In the genomic region with DNA sequence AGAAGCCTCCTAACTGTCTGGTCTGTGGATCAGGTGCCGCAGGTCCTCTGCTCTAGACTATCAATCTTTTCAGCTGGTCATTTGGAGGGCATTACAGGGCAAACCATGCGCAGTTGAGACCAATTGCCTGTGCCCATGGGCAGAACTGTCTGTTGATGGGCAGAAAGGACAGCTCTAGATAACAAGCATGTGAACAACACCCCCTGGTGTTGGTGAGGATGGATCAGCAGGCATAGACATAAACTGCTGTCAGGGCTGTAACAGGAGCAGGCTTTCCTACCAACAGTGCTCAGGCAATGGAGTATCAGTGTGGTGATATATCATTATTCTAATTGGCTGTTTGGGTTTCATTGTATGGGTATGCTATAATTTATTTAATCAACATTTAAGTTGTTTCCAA, we compare ENCODE assay signal across 8 cellular contexts.
A peak's percentile ranks its signal among the peaks of the same experiment; 100 is the strongest.
DNase-seq lines count a peak whose midpoint lies in the region; ATAC-seq, FAIRE-seq and TF ChIP-seq lines count a peak whose summit lies in the region.

No MANE protein-coding gene starts in this region.

- TF ChIP-seq POLR2A in GM18505 (IDR thresholded peaks at IDR 0.05; ENCODE audit: borderline replicate concordance, extremely low read depth, insufficient read depth, insufficient read length) (no peak), H1 (IDR thresholded peaks at IDR 0.05; ENCODE audit: control extremely low read depth in 1 of 2, low read depth in 2 of 2, low read length in 2 of 2) (no peak)

- no peak overlapping the region for H2BK15ac ChIP-seq in H1 (ENCODE audit: low read length)

- no peak for TF ChIP-seq EP300 in H1 (IDR thresholded peaks at IDR 0.05; ENCODE audit: borderline replicate concordance in 1 of 2, low read depth in 2 of 2, low read length in 2 of 2)

- H3K23me2 ChIP-seq in H1 (ENCODE audit: low read depth, low read length), result no peaks in the 10 kb centered on the region

- H3K4ac ChIP-seq in H1 (replicated peaks; ENCODE audit: insufficient read length, low read depth, low read length), result no peak overlapping the region

- H4K5ac ChIP-seq in H1 (ENCODE audit: insufficient read length, low read depth, low read length), result no peak overlapping the region

- no peak overlapping the region for H2BK12ac ChIP-seq in H1 (ENCODE audit: low read depth, low read length)

- H3K9ac ChIP-seq in PC-3 (ENCODE audit: low read length), result peak overlapping the region; percentile 50; the same call in 1 of the 2 replicates
- no peak overlapping the region for H3K9ac ChIP-seq in H1 (replicated peaks in 1 of 4; ENCODE audit: extremely low read depth in 1 of 4, low read depth in 3 of 4, low read length in 3 of 4)

- no peak overlapping the region for H2AFZ ChIP-seq in PC-3 (ENCODE audit: low read length)
- H2AFZ ChIP-seq in H1 (ENCODE audit: low read length), result no peak overlapping the region

- no peak overlapping the region for H2AK5ac ChIP-seq in H1 (ENCODE audit: low read depth, low read length)

- no peak overlapping the region for H3K14ac ChIP-seq in H1 (ENCODE audit: insufficient read length)

- no peaks in the 10 kb centered on the region for H3K9me2 ChIP-seq in PC-3 (replicated peaks; ENCODE audit: low read length)

- ATAC-seq in GM18505 (IDR thresholded peaks at IDR 0.05; ENCODE audit: unreplicated experiment) (peak; percentile 58), PC-3 (peak; percentile 90)

- peak; percentile 75 for TF ChIP-seq CTCF in PC-3 (conservative IDR thresholded peaks at IDR 0.05; ENCODE audit: low read depth, low read length)
- peak; percentile 47 to 80 (median 66) for TF ChIP-seq CTCF in H1 (IDR thresholded peaks at IDR 0.05; ENCODE audit: control extremely low read depth in 1 of 3, insufficient read depth in 1 of 3, low read depth in 1 of 3, low read length in 3 of 3)

- H3K36me3 ChIP-seq in PC-3 (ENCODE audit: low read depth, low read length) (no peaks in the 10 kb centered on the region), H1 (ENCODE audit: control insufficient read depth in 2 of 4, insufficient read depth in 4 of 4, low read length in 3 of 4) (no peaks in the 10 kb centered on the region)

- peak; percentile 95 for FAIRE-seq in H1 (lab: Jason Lieb, UNC)

- DNase-seq in AG20443 (ENCODE audit: low spot score) (peak; percentile 65), HT1080 (ENCODE audit: low read depth) (peak; percentile 55), PC-3 (peak; percentile 61), H1 (ENCODE audit: low read depth in 1 of 2, low spot score in 2 of 2) (peak in 1 of 2 experiments; percentile 15), myocyte (ENCODE audit: low read depth) (peak; percentile 66), NCI-H187 (lab: John Stamatoyannopoulos, UW) (no peak)
- no peak for DNase-seq in effector CD8-positive, alpha-beta T cell (lab: John Stamatoyannopoulos, UW)

- H3K27me3 ChIP-seq in PC-3 (ENCODE audit: low read length), result no peaks in the 10 kb centered on the region
- no peaks in the 10 kb centered on the region for H3K27me3 ChIP-seq in H1 (replicated peaks in 1 of 4; ENCODE audit: control insufficient read depth in 3 of 4, extremely low read depth in 1 of 4, insufficient read depth in 3 of 4, low read length in 3 of 4)

- H3K27ac ChIP-seq in PC-3 (ENCODE audit: low read length), result peak overlapping the region; percentile 83
- no peak overlapping the region for H3K27ac ChIP-seq in H1 (ENCODE audit: low read depth, low read length)

- no peak overlapping the region for H4K91ac ChIP-seq in H1 (replicated peaks; ENCODE audit: insufficient read length, low read length)

- no peaks in the 10 kb centered on the region for H3K79me1 ChIP-seq in H1 (ENCODE audit: low read depth, low read length)

- POLR2A ChIA-PET in PC-3 (lab: Charles Lee; ENCODE audit: unreplicated experiment), result no interaction called here
- POLR2A ChIA-PET in H1 (lab: Charles Lee; ENCODE audit: partially characterized antibody), result no interaction called here

- H3F3A ChIP-seq in PC-3 (ENCODE audit: low read length, unreplicated experiment), result no peaks in the 10 kb centered on the region

- no peak overlapping the region for H3K56ac ChIP-seq in H1 (replicated peaks; ENCODE audit: insufficient read length, low read depth, low read length)

- intact Hi-C loops in PC-3 (cut with micrococcal nuclease), result loop anchor here (5.0 to 10.0 kb wide), 3 partner anchors 77 to 327 kb away; a partner anchor contains a TSS

- CTCF ChIA-PET in PC-3 (lab: Charles Lee), result no interaction called here
- CTCF ChIA-PET in H1 (lab: Charles Lee; ENCODE audit: partially characterized antibody), result interaction anchor here (0.7 to 4.7 kb wide), 9 partner anchors 9 to 121 kb away, joined by 3 to 24 read pairs (median 4); no protein-coding TSS in a partner anchor

- no peaks in the 10 kb centered on the region for H4K20me1 ChIP-seq in PC-3 (ENCODE audit: low read length)
- no peaks in the 10 kb centered on the region for H4K20me1 ChIP-seq in H1 (replicated peaks in 1 of 2; ENCODE audit: control insufficient read depth in 1 of 2, insufficient read depth in 2 of 2, low read length in 2 of 2)

- H3K79me2 ChIP-seq in PC-3 (ENCODE audit: low read length), result no peaks in the 10 kb centered on the region
- no peaks in the 10 kb centered on the region for H3K79me2 ChIP-seq in H1 (ENCODE audit: control insufficient read depth in 1 of 2, insufficient read depth in 2 of 2, low read length in 2 of 2)

- no peak overlapping the region for H2BK20ac ChIP-seq in H1 (ENCODE audit: low read length)

- TF ChIP-seq RAD21 in H1 (IDR thresholded peaks at IDR 0.05 in 1 of 2, conservative IDR thresholded peaks at IDR 0.05 in 1 of 2; ENCODE audit: low read depth in 2 of 2, low read length in 2 of 2), result peak; percentile 88 to 91

- BruUV-seq in PC-3 (replicated peaks; lab: Mats Ljungman, UMichigan), result no TSS peak

- H3K23ac ChIP-seq in H1 (ENCODE audit: insufficient read length), result no peak overlapping the region

- H3K9me3 ChIP-seq in PC-3 (ENCODE audit: low read length) (peaks cover 2% of the 10 kb centered on the region; the same call in 1 of the 2 replicates), H1 (ENCODE audit: insufficient read depth in 2 of 2, low read depth in 1 of 2, low read length in 1 of 2) (no peaks in the 10 kb centered on the region)

- H2BK5ac ChIP-seq in H1 (ENCODE audit: low read depth, low read length), result no peak overlapping the region

- H3K18ac ChIP-seq in H1 (ENCODE audit: extremely low read depth, low read length), result no peak overlapping the region

- WGBS in H1 (ENCODE audit: extremely low coverage in 1 of 2, insufficient coverage in 1 of 2, insufficient read length in 1 of 2, insufficient replicate concordance in 2 of 2, low coverage in 1 of 2, low lambda C conversion rate in 2 of 2, missing lambda C conversion rate in 1 of 2), 2 experiments, result 96% methylated on average over 2 of the region's 2 CpGs; no CpG with 5 or more reads in 1 of the 2 experiments

- H3K4me2 ChIP-seq in PC-3 (ENCODE audit: low read length) (no peak overlapping the region), H1 (ENCODE audit: insufficient read depth in 1 of 2, low read depth in 2 of 2, low read length in 2 of 2) (no peak overlapping the region)

- peaks cover 16% of the 10 kb centered on the region for H3K4me1 ChIP-seq in PC-3 (ENCODE audit: insufficient read depth, low read length)
- no peaks in the 10 kb centered on the region for H3K4me1 ChIP-seq in H1 (replicated peaks in 1 of 4; ENCODE audit: control insufficient read depth in 3 of 4, insufficient read depth in 4 of 4, low read length in 3 of 4)

- no peak overlapping the region for H4K8ac ChIP-seq in H1 (ENCODE audit: extremely low read depth, insufficient read depth, low read length)

- H2BK120ac ChIP-seq in H1 (replicated peaks; ENCODE audit: low read depth, low read length), result no peak overlapping the region

- no peak overlapping the region for H3K4me3 ChIP-seq in PC-3 (ENCODE audit: low read length)
- H3K4me3 ChIP-seq in H1 (ENCODE audit: extremely low read depth in 1 of 4, insufficient read depth in 2 of 4, low read depth in 3 of 4, low read length in 4 of 4), result no peak overlapping the region

TF ChIP-seq in H1, 55 proteins besides CTCF, POLR2A, EP300 and RAD21:
- no peak for TF ChIP-seq SIN3A (conservative IDR thresholded peaks at IDR 0.05 in 1 of 2, IDR thresholded peaks at IDR 0.05 in 1 of 2; ENCODE audit: low read depth in 1 of 2, low read length in 2 of 2)
- no peak for TF ChIP-seq BCL11A (IDR thresholded peaks at IDR 0.05; ENCODE audit: low read depth in 2 of 2, low read length in 2 of 2)
- TF ChIP-seq KDM5A (IDR thresholded peaks at IDR 0.05; ENCODE audit: low read length), result no peak
- TF ChIP-seq SP4 (IDR thresholded peaks at IDR 0.05; ENCODE audit: low read length), result no peak
- TF ChIP-seq POU5F1 (IDR thresholded peaks at IDR 0.05; ENCODE audit: low read depth, low read length), result no peak
- no peak for TF ChIP-seq RNF2 (IDR thresholded peaks at IDR 0.05; ENCODE audit: borderline replicate concordance, low read depth, low read length, missing control alignments, poor library complexity, severe bottlenecking)
- no peak for TF ChIP-seq YY1 (IDR thresholded peaks at IDR 0.05; ENCODE audit: low read depth, low read length)

Comparison
In these comparisons a context has a peak if more than half of its experiments do, and no peak if none do; other contexts are left out.
1. DNase-seq: peak in AG20443 (single experiment), HT1080 (single experiment), PC-3 (single experiment) and myocyte (single experiment); none in effector CD8-positive, alpha-beta T cell (single experiment) and NCI-H187 (0 of 2).